ENCODE assay signal across 1 cellular context in genomic region chr9:22129134-22129533, GRCh38.
TF ChIP-seq lines count a peak whose summit lies in the region.

No MANE protein-coding gene starts in this region.

TF ChIP-seq in H1, 55 proteins besides CTCF, POLR2A, EP300 and RAD21:
- TF ChIP-seq BCL11A (IDR thresholded peaks at IDR 0.05; ENCODE audit: low read depth in 2 of 2, low read length in 2 of 2) (no peak), SIN3A (conservative IDR thresholded peaks at IDR 0.05 in 1 of 2, IDR thresholded peaks at IDR 0.05 in 1 of 2; ENCODE audit: low read depth in 1 of 2, low read length in 2 of 2) (no peak), CHD2 (IDR thresholded peaks at IDR 0.05; ENCODE audit: low read length) (no peak), HDAC6 (IDR thresholded peaks at IDR 0.05; ENCODE audit: low read depth, low read length) (no peak), CBX8 (IDR thresholded peaks at IDR 0.05; ENCODE audit: borderline replicate concordance, low read depth, low read length) (no peak), GTF2F1 (IDR thresholded peaks at IDR 0.05; ENCODE audit: borderline replicate concordance, low read depth, low read length) (no peak), RNF2 (IDR thresholded peaks at IDR 0.05; ENCODE audit: borderline replicate concordance, low read depth, low read length, missing control alignments, poor library complexity, severe bottlenecking) (no peak)
- TF ChIP-seq, protein P1, sequence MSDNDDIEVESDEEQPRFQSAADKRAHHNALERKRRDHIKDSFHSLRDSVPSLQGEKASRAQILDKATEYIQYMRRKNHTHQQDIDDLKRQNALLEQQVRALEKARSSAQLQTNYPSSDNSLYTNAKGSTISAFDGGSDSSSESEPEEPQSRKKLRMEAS (IDR thresholded peaks at IDR 0.05), result no peak
TF ChIP-seq in H1: peak in this region for 0.
